1 cellular context compared by ENCODE assay signal in genomic region chr11:128394436-128395089, GRCh38.
TF ChIP-seq lines count a peak whose summit lies in the region.

No MANE protein-coding gene starts in this region.

TF ChIP-seq in IMR-90, 13 proteins besides CTCF, POLR2A, EP300 and RAD21 (continued from another document):
- TF ChIP-seq, protein P1, sequence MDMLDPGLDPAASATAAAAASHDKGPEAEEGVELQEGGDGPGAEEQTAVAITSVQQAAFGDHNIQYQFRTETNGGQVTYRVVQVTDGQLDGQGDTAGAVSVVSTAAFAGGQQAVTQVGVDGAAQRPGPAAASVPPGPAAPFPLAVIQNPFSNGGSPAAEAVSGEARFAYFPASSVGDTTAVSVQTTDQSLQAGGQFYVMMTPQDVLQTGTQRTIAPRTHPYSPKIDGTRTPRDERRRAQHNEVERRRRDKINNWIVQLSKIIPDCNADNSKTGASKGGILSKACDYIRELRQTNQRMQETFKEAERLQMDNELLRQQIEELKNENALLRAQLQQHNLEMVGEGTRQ (IDR thresholded peaks at IDR 0.05; ENCODE audit: low read depth, low read length): no peak
- no peak for TF ChIP-seq MAFK (IDR thresholded peaks at IDR 0.05; ENCODE audit: low read depth, low read length)
- TF ChIP-seq CEBPB (IDR thresholded peaks at IDR 0.05; ENCODE audit: low read depth, low read length): no peak
